ENCODE assay signal across 9 cellular contexts in the genomic region with DNA sequence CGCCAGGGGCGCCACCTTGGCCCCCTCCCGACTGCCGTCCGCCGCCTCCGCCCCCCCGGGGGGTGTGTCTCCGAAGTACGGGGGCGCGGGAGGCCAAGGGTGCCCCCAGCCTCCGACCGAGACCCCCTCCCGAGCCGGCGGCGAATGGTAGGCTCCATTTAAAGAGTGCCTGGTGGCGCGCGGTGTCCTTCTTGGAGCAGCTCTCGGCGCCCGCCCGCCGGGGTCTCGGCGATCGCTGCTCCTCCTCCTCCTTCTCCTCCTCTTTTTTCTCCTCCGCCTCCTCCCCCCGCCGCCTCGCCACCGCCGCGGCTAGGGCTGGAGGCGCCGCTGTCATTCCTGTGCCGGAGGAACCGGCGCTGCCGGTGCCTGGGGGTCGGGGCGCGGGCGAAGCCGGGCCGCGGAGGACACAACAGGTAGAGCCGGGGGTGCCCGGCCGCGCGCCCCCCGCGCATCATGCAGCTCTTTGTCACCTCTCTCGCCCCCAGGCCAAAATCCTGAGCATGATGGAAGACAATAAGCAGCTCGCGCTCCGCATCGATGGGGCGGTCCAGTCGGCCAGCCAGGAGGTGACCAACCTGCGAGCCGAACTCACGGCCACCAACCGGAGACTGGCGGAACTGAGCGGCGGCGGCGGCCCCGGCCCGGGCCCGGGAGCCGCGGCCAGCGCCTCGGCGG. TPM values are rescaled to one million over a fixed set of nuclear protein-coding genes. Genes with fewer than 3 reads are reported as not detected.
A peak's percentile ranks its signal among the peaks of the same experiment; 100 is the strongest.
DNase-seq lines count a peak whose midpoint lies in the region; ATAC-seq and TF ChIP-seq lines count a peak whose summit lies in the region.
"Had no signal": no experiment of that assay in that cellular context is flagged by ENCODE, and none has a peak within 500 bp of the region (broad histone marks: within the 10 kb centered on the region; RNA-seq: fewer than 3 reads in every experiment).

TSS of gene KAZN (plus strand) at position 188 of the 675 bp plus-strand sequence.

- peak; percentile 57 for ATAC-seq in WTC11

- H3K36me3 ChIP-seq in stomach, result no peaks in the 10 kb centered on the region

- peaks cover 9 to 44% (median 17%) of the 10 kb centered on the region in 4 donors for H3K4me1 ChIP-seq in stomach

- no peak for TF ChIP-seq POLR2A in stomach (IDR thresholded peaks at IDR 0.05)

- H3K4me3 Mint-ChIP-seq in WTC11, result peak within 1 kb of the TSS; percentile 78

- intact Hi-C loops in stomach (cut with DNase I; ENCODE audit: low total_unique reads), result no loop called here

- peaks cover 48% of the 10 kb centered on the region for H3K27me3 Mint-ChIP-seq in WTC11 (ENCODE audit: low read depth)

- H3K4me1 Mint-ChIP-seq in WTC11, result peaks cover 70% of the 10 kb centered on the region

- H3K4me3 ChIP-seq in stomach, result peak within 1 kb of the TSS; percentile 46 to 52 (median 46)

- no peaks in the 10 kb centered on the region for H3K9me3 Mint-ChIP-seq in WTC11

- 0 to 3% (median 1%) methylated on average over 45 to 80 of the region's 80 CpGs for WGBS in stomach, 5 donors

- DNase-seq in DMS 273 (lab: John Stamatoyannopoulos, UW; ENCODE audit: unreplicated experiment) (peak; percentile 54), DMS 273 treated with DMSO at 0.1 percent for 48 hours (lab: John Stamatoyannopoulos, UW) (no peak), WTC11 (ENCODE audit: low spot score) (peak; percentile 73), iPS-NIHi7 (ENCODE audit: extremely low spot score) (peak; percentile 69), stomach (no peak), SIG-M5 treated with dmso at 0.1 percent for 504 hours (lab: John Stamatoyannopoulos, UW; ENCODE audit: unreplicated experiment) (no peak), NK-92 (lab: John Stamatoyannopoulos, UW; ENCODE audit: unreplicated experiment) (no peak)
- DNase-seq in stimulated activated CD4-positive, alpha-beta T cell treated with anti-CD3 and anti-CD28 coated beads, Interleukin-1b, Interleukin-23, amount 100 ng/mL, for 48 hours, result no peak

- TF ChIP-seq CTCF in WTC11 (IDR thresholded peaks at IDR 0.05), result no peak
- no peak for TF ChIP-seq CTCF in stomach (IDR thresholded peaks at IDR 0.05)

- no peak for TF ChIP-seq EP300 in stomach (IDR thresholded peaks at IDR 0.05)

- H3K36me3 Mint-ChIP-seq in WTC11, result no peaks in the 10 kb centered on the region

- no peaks in the 10 kb centered on the region for H3K9me3 ChIP-seq in stomach

- POLR2A ChIA-PET in WTC11 (lab: Charles Lee), result interaction anchor here (0.6 to 1.1 kb wide), 2 partner anchors 10 to 1810 kb away, joined by 3 read pairs; no protein-coding TSS in a partner anchor

- CTCF ChIA-PET in WTC11 (lab: Charles Lee), result interaction anchor here (1.0 to 2.0 kb wide), 9 partner anchors 55 to 485 kb away, joined by 3 to 9 read pairs (median 4); no protein-coding TSS in a partner anchor

- peak within 1 kb of the TSS in 4 of 5 donors; percentile 4 to 61 (median 38) for H3K27ac ChIP-seq in stomach
- H3K27ac ChIP-seq: 22Rv1 had no signal

- H3K27me3 ChIP-seq in stomach, result peaks cover 15 to 66% (median 42%) of the 10 kb centered on the region in 3 donors

- H3K27ac Mint-ChIP-seq in WTC11, result no peak within 1 kb of the TSS

TF ChIP-seq in WTC11, 78 proteins besides CTCF, POLR2A, EP300 and RAD21:
- TF ChIP-seq CBFB (CRISPR knock-in tag; IDR thresholded peaks at IDR 0.05; ENCODE audit: low read depth), result no peak
- no peak for TF ChIP-seq ZNF138 (CRISPR knock-in tag; conservative IDR thresholded peaks at IDR 0.05)
- peak; percentile 48; the same call in 1 of the 2 replicates for TF ChIP-seq E2F5 (CRISPR knock-in tag; IDR thresholded peaks at IDR 0.05)
- TF ChIP-seq HMGXB4 (CRISPR knock-in tag; IDR thresholded peaks at IDR 0.05), result peak; percentile 61
- peak; percentile 89; the same call in 1 of the 2 replicates for TF ChIP-seq ZNF263 (CRISPR knock-in tag; IDR thresholded peaks at IDR 0.05; ENCODE audit: low read depth)
- TF ChIP-seq ZNF396 (CRISPR knock-in tag; IDR thresholded peaks at IDR 0.05; ENCODE audit: borderline replicate concordance), result no peak
- TF ChIP-seq ZNF423 (CRISPR knock-in tag; IDR thresholded peaks at IDR 0.05), result peak; percentile 40
- TF ChIP-seq FOXP4 (CRISPR knock-in tag; IDR thresholded peaks at IDR 0.05), result no peak
- TF ChIP-seq, protein P1, sequence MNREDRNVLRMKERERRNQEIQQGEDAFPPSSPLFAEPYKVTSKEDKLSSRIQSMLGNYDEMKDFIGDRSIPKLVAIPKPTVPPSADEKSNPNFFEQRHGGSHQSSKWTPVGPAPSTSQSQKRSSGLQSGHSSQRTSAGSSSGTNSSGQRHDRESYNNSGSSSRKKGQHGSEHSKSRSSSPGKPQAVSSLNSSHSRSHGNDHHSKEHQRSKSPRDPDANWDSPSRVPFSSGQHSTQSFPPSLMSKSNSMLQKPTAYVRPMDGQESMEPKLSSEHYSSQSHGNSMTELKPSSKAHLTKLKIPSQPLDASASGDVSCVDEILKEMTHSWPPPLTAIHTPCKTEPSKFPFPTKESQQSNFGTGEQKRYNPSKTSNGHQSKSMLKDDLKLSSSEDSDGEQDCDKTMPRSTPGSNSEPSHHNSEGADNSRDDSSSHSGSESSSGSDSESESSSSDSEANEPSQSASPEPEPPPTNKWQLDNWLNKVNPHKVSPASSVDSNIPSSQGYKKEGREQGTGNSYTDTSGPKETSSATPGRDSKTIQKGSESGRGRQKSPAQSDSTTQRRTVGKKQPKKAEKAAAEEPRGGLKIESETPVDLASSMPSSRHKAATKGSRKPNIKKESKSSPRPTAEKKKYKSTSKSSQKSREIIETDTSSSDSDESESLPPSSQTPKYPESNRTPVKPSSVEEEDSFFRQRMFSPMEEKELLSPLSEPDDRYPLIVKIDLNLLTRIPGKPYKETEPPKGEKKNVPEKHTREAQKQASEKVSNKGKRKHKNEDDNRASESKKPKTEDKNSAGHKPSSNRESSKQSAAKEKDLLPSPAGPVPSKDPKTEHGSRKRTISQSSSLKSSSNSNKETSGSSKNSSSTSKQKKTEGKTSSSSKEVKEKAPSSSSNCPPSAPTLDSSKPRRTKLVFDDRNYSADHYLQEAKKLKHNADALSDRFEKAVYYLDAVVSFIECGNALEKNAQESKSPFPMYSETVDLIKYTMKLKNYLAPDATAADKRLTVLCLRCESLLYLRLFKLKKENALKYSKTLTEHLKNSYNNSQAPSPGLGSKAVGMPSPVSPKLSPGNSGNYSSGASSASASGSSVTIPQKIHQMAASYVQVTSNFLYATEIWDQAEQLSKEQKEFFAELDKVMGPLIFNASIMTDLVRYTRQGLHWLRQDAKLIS (CRISPR knock-in tag; IDR thresholded peaks at IDR 0.05; ENCODE audit: borderline replicate concordance), result no peak
- TF ChIP-seq EMX1 (CRISPR knock-in tag; IDR thresholded peaks at IDR 0.05), result no peak

RNA-seq across cellular contexts. Expression of gene KAZN, which starts in this region (rescaled TPM):
- total RNA-seq in WTC11 (2021) (13.7 to 19.9 TPM (median 16.2 TPM) in 3 replicates), stomach (10 to 100 TPM in 1 of 5 donors, 1 to 10 TPM in 4; 1.2 to 50.7 (median 8.3) TPM)
- polyA plus RNA-seq in stomach, result 1 to 10 TPM; 3.9 to 6.4 (median 4.6) TPM

Comparison
In these comparisons a context has a peak if more than half of its experiments do, and no peak if none do; other contexts are left out.
1. DNase-seq: peak in DMS 273 (single experiment), WTC11 (single experiment) and iPS-NIHi7 (single experiment); none in DMS 273 treated with DMSO at 0.1 percent for 48 hours (single experiment), stomach (single experiment), SIG-M5 treated with dmso at 0.1 percent for 504 hours (single experiment), NK-92 (single experiment) and stimulated activated CD4-positive, alpha-beta T cell treated with anti-CD3 and anti-CD28 coated beads, Interleukin-1b, Interleukin-23, amount 100 ng/mL, for 48 hours (single experiment).